In the genomic region with DNA sequence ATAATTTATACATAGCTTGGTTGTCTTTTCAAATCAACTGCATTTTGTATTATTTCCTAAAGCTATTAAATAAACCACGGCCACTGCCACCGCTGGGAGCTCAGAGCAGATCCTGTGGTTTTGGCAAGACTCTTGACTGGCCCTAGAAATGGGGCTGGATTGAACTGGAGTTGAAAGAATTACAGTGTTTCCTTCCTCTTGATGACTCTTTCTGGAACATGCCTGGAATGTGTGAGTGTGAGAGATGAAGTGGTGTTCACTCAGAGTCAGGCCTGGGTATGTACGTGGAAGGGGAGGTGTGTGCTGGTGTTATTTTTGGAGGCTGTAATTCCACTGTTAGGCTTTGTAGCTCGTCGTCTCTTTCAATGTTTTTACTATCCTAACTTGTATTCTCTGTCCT, we compare ENCODE assay signal across 13 cellular contexts. TPM values are rescaled to one million over a fixed set of nuclear protein-coding genes. Genes with fewer than 3 reads are reported as not detected.
A peak's percentile ranks its signal among the peaks of the same experiment; 100 is the strongest.
DNase-seq lines count a peak whose midpoint lies in the region; ATAC-seq and TF ChIP-seq lines count a peak whose summit lies in the region.
"Had no signal": no experiment of that assay in that cellular context is flagged by ENCODE, and none has a peak within 500 bp of the region (broad histone marks: within the 10 kb centered on the region; RNA-seq: fewer than 3 reads in every experiment).

No MANE protein-coding gene starts in this region.

- no peak overlapping the region for H4K91ac ChIP-seq in trophoblast cell (ENCODE audit: low read depth, low read length)

- no peaks in the 10 kb centered on the region for H3K79me2 ChIP-seq in trophoblast cell (ENCODE audit: control insufficient read depth, insufficient read depth, low read length, poor library complexity)

- H3K9me3 Mint-ChIP-seq in CD4-positive, alpha-beta memory T cell = peaks cover 0 to 2% (median 0%) of the 10 kb centered on the region in 8 donors
- H3K9me3 Mint-ChIP-seq: activated naive CD4-positive, alpha-beta T cell treated with anti-CD3 and anti-CD28 coated beads, Interleukin-2, amount 50 U/mL, for 72 hours had no signal

- H3K36me3 ChIP-seq in SJCRH30 = no peaks in the 10 kb centered on the region
- H3K36me3 ChIP-seq in trophoblast cell (ENCODE audit: control insufficient read depth in 1 of 2, insufficient read depth in 2 of 2, low read length in 2 of 2) = no peaks in the 10 kb centered on the region
- H3K36me3 ChIP-seq in CD4-positive, alpha-beta memory T cell (ENCODE audit: insufficient read depth, low read length) = no peaks in the 10 kb centered on the region

- H3K4me3 Mint-ChIP-seq in CD4-positive, alpha-beta memory T cell = peak overlapping the region in 1 of 8 donors; percentile 9
- H3K4me3 Mint-ChIP-seq: activated CD4-positive, alpha-beta T cell treated with anti-CD3 and anti-CD28 coated beads for 36 hours had no signal

- H3K36me3 Mint-ChIP-seq in CD4-positive, alpha-beta memory T cell = no peaks in the 10 kb centered on the region
- H3K36me3 Mint-ChIP-seq: activated naive CD4-positive, alpha-beta T cell treated with anti-CD3 and anti-CD28 coated beads, Interleukin-2, amount 50 U/mL, for 72 hours had no signal

- no peak overlapping the region for H3K4ac ChIP-seq in trophoblast cell (ENCODE audit: low read depth, low read length)

- POLR2A ChIA-PET in CD4-positive, alpha-beta memory T cell (lab: Charles Lee; ENCODE audit: partially characterized antibody) = no interaction called here

- H3K4me2 ChIP-seq in trophoblast cell (ENCODE audit: low read length) = no peak overlapping the region

- no peak for TF ChIP-seq CTCF in fibroblast of mammary gland (conservative IDR thresholded peaks at IDR 0.05; ENCODE audit: control insufficient read depth, insufficient read depth, low read depth, low read length)

- H3K27ac ChIP-seq in SJCRH30 = no peak overlapping the region
- no peak overlapping the region for H3K27ac ChIP-seq in trophoblast cell (ENCODE audit: low read depth, low read length)
- H3K27ac ChIP-seq in caudate nucleus (ENCODE audit: low read depth, low read length) = no peak overlapping the region
- H3K27ac ChIP-seq in CD4-positive, alpha-beta memory T cell (ENCODE audit: low read depth, low read length) = no peak overlapping the region

- H3K9ac ChIP-seq in trophoblast cell (ENCODE audit: low read length) = no peak overlapping the region

- no peak overlapping the region for H4K8ac ChIP-seq in trophoblast cell (ENCODE audit: low read depth, low read length)

- H2AK5ac ChIP-seq in trophoblast cell (ENCODE audit: low read length) = no peak overlapping the region

- no peak overlapping the region for H3K27ac Mint-ChIP-seq in CD4-positive, alpha-beta memory T cell
- H3K27ac Mint-ChIP-seq: activated CD4-positive, alpha-beta T cell treated with anti-CD3 and anti-CD28 coated beads for 36 hours; activated naive CD4-positive, alpha-beta T cell treated with anti-CD3 and anti-CD28 coated beads, Interleukin-2, amount 50 U/mL, for 72 hours had no signal

- CTCF ChIA-PET in CD4-positive, alpha-beta memory T cell (lab: Charles Lee; ENCODE audit: partially characterized antibody) = no interaction called here

- no peaks in the 10 kb centered on the region for H3K79me1 ChIP-seq in trophoblast cell (ENCODE audit: low read length)

- H3K27me3 ChIP-seq in SJCRH30 (no peaks in the 10 kb centered on the region), trophoblast cell (ENCODE audit: insufficient read depth, low read length) (no peaks in the 10 kb centered on the region)
- no peaks in the 10 kb centered on the region for H3K27me3 ChIP-seq in CD4-positive, alpha-beta memory T cell (ENCODE audit: insufficient read depth, low read length)

- no CpG with 5 or more reads among the region's 5 CpGs for WGBS in trophoblast cell (ENCODE audit: extremely low coverage, insufficient coverage, insufficient read length)

- no peak overlapping the region for H2AFZ ChIP-seq in trophoblast cell (ENCODE audit: insufficient read depth, low read length, poor library complexity)

- no peak overlapping the region for H2BK120ac ChIP-seq in trophoblast cell (ENCODE audit: insufficient read depth, low read length, poor library complexity)

- no peak overlapping the region for H2BK12ac ChIP-seq in trophoblast cell (ENCODE audit: low read length)

- H3K9me3 ChIP-seq in SJCRH30 (replicated peaks) (no peaks in the 10 kb centered on the region), trophoblast cell (ENCODE audit: insufficient read depth, low read depth, low read length) (no peaks in the 10 kb centered on the region)
- no peaks in the 10 kb centered on the region for H3K9me3 ChIP-seq in CD4-positive, alpha-beta memory T cell (ENCODE audit: control insufficient read depth in 1 of 2, low read length in 2 of 2)

- H3K14ac ChIP-seq in trophoblast cell (ENCODE audit: low read length) = no peak overlapping the region

- ATAC-seq in HG02970 (IDR thresholded peaks at IDR 0.05; ENCODE audit: low FRiP score, unreplicated experiment) = no peak
- ATAC-seq: activated CD4-positive, alpha-beta T cell treated with anti-CD3 and anti-CD28 coated beads for 36 hours; activated naive CD4-positive, alpha-beta T cell treated with anti-CD3 and anti-CD28 coated beads, Interleukin-2, amount 50 U/mL, for 72 hours had no signal

- intact Hi-C loops in CD4-positive, alpha-beta memory T cell (cut with micrococcal nuclease) = no loop called here

- H3K23ac ChIP-seq in trophoblast cell (ENCODE audit: low read length) = no peak overlapping the region

- H3K4me1 ChIP-seq in SJCRH30 (peaks cover 10% of the 10 kb centered on the region; the same call in 1 of the 2 replicates), trophoblast cell (ENCODE audit: control insufficient read depth in 1 of 2, insufficient read depth in 2 of 2, low read length in 2 of 2) (peaks cover 2% of the 10 kb centered on the region in 2 experiments)
- no peaks in the 10 kb centered on the region for H3K4me1 ChIP-seq in CD4-positive, alpha-beta memory T cell (ENCODE audit: insufficient read depth, low read length)

- no peak overlapping the region for H4K12ac ChIP-seq in trophoblast cell (ENCODE audit: low read depth, low read length)

- H3K27me3 Mint-ChIP-seq in CD4-positive, alpha-beta memory T cell = no peaks in the 10 kb centered on the region
- H3K27me3 Mint-ChIP-seq: activated CD4-positive, alpha-beta T cell treated with anti-CD3 and anti-CD28 coated beads for 36 hours had no signal

- H3K4me3 ChIP-seq in SJCRH30 (no peak overlapping the region), fibroblast of mammary gland (ENCODE audit: control insufficient read depth, low read depth, low read length) (no peak overlapping the region), trophoblast cell (ENCODE audit: low read depth, low read length) (no peak overlapping the region)
- H3K4me3 ChIP-seq in CD4-positive, alpha-beta memory T cell (ENCODE audit: low read length in 2 of 2) = no peak overlapping the region

- no peak overlapping the region for H2BK5ac ChIP-seq in trophoblast cell (ENCODE audit: low read depth, low read length, poor library complexity)

- H3K4me1 Mint-ChIP-seq in CD4-positive, alpha-beta memory T cell = no peaks in the 10 kb centered on the region
- H3K4me1 Mint-ChIP-seq: activated CD4-positive, alpha-beta T cell treated with anti-CD3 and anti-CD28 coated beads for 36 hours had no signal

- DNase-seq in GM04503 (ENCODE audit: low read depth) (peak; percentile 84), SJCRH30 (peak; percentile 5 to 12), fibroblast of mammary gland (ENCODE audit: low read depth) (peak; percentile 83), trophoblast cell (peak; percentile 27 to 76), caudate nucleus (lab: John Stamatoyannopoulos, UW) (no peak), NCI-H2196 treated with DMSO at 0.1 percent for 48 hours (lab: John Stamatoyannopoulos, UW; ENCODE audit: unreplicated experiment) (no peak)
- no peak for DNase-seq in CD4-positive, alpha-beta memory T cell
- DNase-seq: activated CD4-positive, alpha-beta T cell treated with anti-CD3 and anti-CD28 coated beads for 36 hours; DMS79; NCI-H187; RPMI8226 had no signal

- H3K18ac ChIP-seq in trophoblast cell (ENCODE audit: low read length) = no peak overlapping the region

RNA-seq across cellular contexts. Expression of gene TEK, which starts 45.9 kb away (rescaled TPM):
- total RNA-seq in SJCRH30 (2014; rRNA removed; shearing (Covaris generic)) = 1.7 and 2.3 TPM in 2 replicates
- 0.79 and 0.83 TPM in 2 replicates for polyA plus RNA-seq in trophoblast cell (2013)
- total RNA-seq in CD4-positive, alpha-beta memory T cell = not detected
- not detected for polyA plus RNA-seq in CD4-positive, alpha-beta memory T cell
- total RNA-seq: activated CD4-positive, alpha-beta T cell treated with anti-CD3 and anti-CD28 coated beads for 36 hours; activated naive CD4-positive, alpha-beta T cell treated with anti-CD3 and anti-CD28 coated beads, Interleukin-2, amount 50 U/mL, for 72 hours had no signal

Comparison
In these comparisons a context has a peak if more than half of its experiments do, and no peak if none do; other contexts are left out.
1. DNase-seq: peak in GM04503 (single experiment), SJCRH30 (2 of 2), fibroblast of mammary gland (single experiment) and trophoblast cell (2 of 2); none in caudate nucleus (0 of 61), CD4-positive, alpha-beta memory T cell (0 of 5) and NCI-H2196 treated with DMSO at 0.1 percent for 48 hours (single experiment).